In genomic region chr16:50598256-50598894, GRCh38 we compare ENCODE assay signal across 19 cellular contexts. TPM values are rescaled to one million over a fixed set of nuclear protein-coding genes. Genes with fewer than 3 reads are reported as not detected.
DNase-seq lines count a peak whose midpoint lies in the region; ATAC-seq and TF ChIP-seq lines count a peak whose summit lies in the region.
"Had no signal": no experiment of that assay in that cellular context is flagged by ENCODE, and none has a peak within 500 bp of the region (broad histone marks: within the 10 kb centered on the region; RNA-seq: fewer than 3 reads in every experiment).

No MANE protein-coding gene starts in this region.

- no peaks in the 10 kb centered on the region for H3K9me3 ChIP-seq in adrenal gland (replicated peaks in 1 of 3)
- H3K9me3 ChIP-seq in right cardiac atrium (ENCODE audit: control insufficient read depth, low read length), result no peaks in the 10 kb centered on the region
- H3K9me3 ChIP-seq in psoas muscle, result no peaks in the 10 kb centered on the region

- H3K4me1 Mint-ChIP-seq in osteocyte (ENCODE audit: unreplicated experiment), result peaks cover 9% of the 10 kb centered on the region
- H3K4me1 Mint-ChIP-seq in activated naive CD4-positive, alpha-beta T cell treated with anti-CD3 and anti-CD28 coated beads, Interleukin-2, amount 10 ng/mL, durations not matched to agents 7 days and 5 days, result peaks cover 18% of the 10 kb centered on the region

- intact Hi-C loops in adrenal gland (cut with DNase I), result no loop called here
- intact Hi-C loops in right cardiac atrium (cut with DNase I), result no loop called here
- intact Hi-C loops in psoas muscle (cut with DNase I), result loop anchor here (10.0 kb wide), 2 partner anchors 56 to 206 kb away; no protein-coding TSS in a partner anchor

- H3K36me3 Mint-ChIP-seq in osteocyte (ENCODE audit: unreplicated experiment), result no peaks in the 10 kb centered on the region
- no peaks in the 10 kb centered on the region for H3K36me3 Mint-ChIP-seq in activated naive CD4-positive, alpha-beta T cell treated with anti-CD3 and anti-CD28 coated beads, Interleukin-2, amount 10 ng/mL, durations not matched to agents 7 days and 5 days

- TF ChIP-seq POLR2A in adrenal gland (IDR thresholded peaks at IDR 0.05), result no peak

- no peak overlapping the region for H3K27ac Mint-ChIP-seq in osteocyte (ENCODE audit: unreplicated experiment)
- H3K27ac Mint-ChIP-seq in activated naive CD4-positive, alpha-beta T cell treated with anti-CD3 and anti-CD28 coated beads, Interleukin-2, amount 10 ng/mL, durations not matched to agents 7 days and 5 days, result no peak overlapping the region
- H3K27ac Mint-ChIP-seq: activated CD4-positive, alpha-beta T cell treated with anti-CD3 and anti-CD28 coated beads, Interleukin-2, amount 10 ng/mL, durations not matched to agents 24 days and 14 days had no signal

- CTCF ChIA-PET in activated naive CD4-positive, alpha-beta T cell treated with anti-CD3 and anti-CD28 coated beads, Interleukin-2, amount 10 ng/mL, durations not matched to agents 7 days and 5 days (lab: Charles Lee), result no interaction called here

- H3K4me3 ChIP-seq in adrenal gland (no peak overlapping the region), right cardiac atrium (ENCODE audit: low read length) (no peak overlapping the region), psoas muscle (no peak overlapping the region)

- H3K36me3 ChIP-seq in adrenal gland (replicated peaks in 1 of 2) (no peaks in the 10 kb centered on the region), psoas muscle (ENCODE audit: insufficient read depth in 1 of 2, low read depth in 1 of 2) (no peaks in the 10 kb centered on the region)

- peak; percentile 72 to 82 for ATAC-seq in right cardiac atrium
- ATAC-seq in psoas muscle, result peak; percentile 75 to 81 (median 80)
- ATAC-seq: activated naive CD8-positive, alpha-beta T cell treated with anti-CD3 and anti-CD28 coated beads, Interleukin-2, amount 50 U/mL, for 24 hours; foreskin keratinocyte; stimulated activated naive CD8-positive, alpha-beta T cell treated with anti-CD3 and anti-CD28 coated beads, Interleukin-15, amount 100 ng/mL, for 72 hours had no signal

- H3K27me3 Mint-ChIP-seq in osteocyte (ENCODE audit: unreplicated experiment), result peaks cover 8% of the 10 kb centered on the region
- peaks cover 19% of the 10 kb centered on the region for H3K27me3 Mint-ChIP-seq in activated naive CD4-positive, alpha-beta T cell treated with anti-CD3 and anti-CD28 coated beads, Interleukin-2, amount 10 ng/mL, durations not matched to agents 7 days and 5 days
- H3K27me3 Mint-ChIP-seq: activated CD4-positive, alpha-beta T cell treated with anti-CD3 and anti-CD28 coated beads, Interleukin-2, amount 10 ng/mL, durations not matched to agents 24 days and 14 days; activated naive CD8-positive, alpha-beta T cell treated with anti-CD3 and anti-CD28 coated beads, Interleukin-2, amount 50 U/mL, for 24 hours; stimulated activated naive CD8-positive, alpha-beta T cell treated with anti-CD3 and anti-CD28 coated beads, Interleukin-15, amount 100 ng/mL, for 72 hours had no signal

- no peaks in the 10 kb centered on the region for H3K9me3 Mint-ChIP-seq in osteocyte (ENCODE audit: unreplicated experiment)
- no peaks in the 10 kb centered on the region for H3K9me3 Mint-ChIP-seq in activated naive CD4-positive, alpha-beta T cell treated with anti-CD3 and anti-CD28 coated beads, Interleukin-2, amount 10 ng/mL, durations not matched to agents 7 days and 5 days
- H3K9me3 Mint-ChIP-seq: activated CD4-positive, alpha-beta T cell treated with anti-CD3 and anti-CD28 coated beads, Interleukin-2, amount 10 ng/mL, durations not matched to agents 24 days and 14 days; activated naive CD8-positive, alpha-beta T cell treated with anti-CD3 and anti-CD28 coated beads, Interleukin-2, amount 50 U/mL, for 24 hours; stimulated activated naive CD8-positive, alpha-beta T cell treated with anti-CD3 and anti-CD28 coated beads, Interleukin-15, amount 100 ng/mL, for 72 hours had no signal

- peak overlapping the region in 1 of 5 donors; percentile 21 for H3K27ac ChIP-seq in adrenal gland
- H3K27ac ChIP-seq in right cardiac atrium (ENCODE audit: low read length), result no peak overlapping the region
- H3K27ac ChIP-seq in psoas muscle, result no peak overlapping the region
- H3K27ac ChIP-seq: C4-2B, foreskin keratinocyte had no signal

- H3K4me1 ChIP-seq in adrenal gland (replicated peaks in 1 of 2) (peaks cover 0 to 9% of the 10 kb centered on the region in 2 donors), right cardiac atrium (ENCODE audit: control insufficient read depth, insufficient read depth, low read length) (peaks cover 4% of the 10 kb centered on the region), psoas muscle (no peaks in the 10 kb centered on the region)
- H3K4me1 ChIP-seq: foreskin keratinocyte had no signal

- H3K4me3 Mint-ChIP-seq in osteocyte (ENCODE audit: unreplicated experiment), result no peak overlapping the region
- H3K4me3 Mint-ChIP-seq in activated naive CD4-positive, alpha-beta T cell treated with anti-CD3 and anti-CD28 coated beads, Interleukin-2, amount 10 ng/mL, durations not matched to agents 7 days and 5 days, result no peak overlapping the region
- H3K4me3 Mint-ChIP-seq: activated CD4-positive, alpha-beta T cell treated with anti-CD3 and anti-CD28 coated beads, Interleukin-2, amount 10 ng/mL, durations not matched to agents 24 days and 14 days; activated naive CD8-positive, alpha-beta T cell treated with anti-CD3 and anti-CD28 coated beads, Interleukin-2, amount 50 U/mL, for 24 hours; stimulated activated naive CD8-positive, alpha-beta T cell treated with anti-CD3 and anti-CD28 coated beads, Interleukin-15, amount 100 ng/mL, for 72 hours had no signal

- 66 to 87% (median 72%) methylated on average over 5 to 15 of the region's 15 CpGs for WGBS in adrenal gland, 4 donors
- WGBS in right cardiac atrium, result 64% methylated on average over 15 of the region's 15 CpGs
- WGBS in psoas muscle, 3 donors, result 48 to 50% (median 49%) methylated on average over 15 of the region's 15 CpGs

- TF ChIP-seq CTCF in adrenal gland (IDR thresholded peaks at IDR 0.05) (no peak), psoas muscle (IDR thresholded peaks at IDR 0.05) (no peak), osteocyte (IDR thresholded peaks at IDR 0.05) (no peak)

- no peaks in the 10 kb centered on the region for H3K27me3 ChIP-seq in adrenal gland
- H3K27me3 ChIP-seq in right cardiac atrium (ENCODE audit: control insufficient read depth, insufficient read depth), result no peaks in the 10 kb centered on the region
- no peaks in the 10 kb centered on the region for H3K27me3 ChIP-seq in psoas muscle (ENCODE audit: insufficient read depth in 3 of 3, low read length in 2 of 3)
- H3K27me3 ChIP-seq: foreskin keratinocyte had no signal

- peak; percentile 56 for DNase-seq in Ammon's horn (ENCODE audit: low spot score)
- peak; percentile 30 to 89 (median 72) for DNase-seq in adrenal gland
- DNase-seq in right cardiac atrium, result peak; percentile 62 to 89 (median 86)
- peak; percentile 56 to 73 for DNase-seq in psoas muscle
- DNase-seq in osteocyte (ENCODE audit: extremely low spot score, unreplicated experiment), result no peak
- no peak for DNase-seq in NOMO-1 treated with DMSO at 0.1 percent for 48 hours (lab: John Stamatoyannopoulos, UW; ENCODE audit: unreplicated experiment)
- no peak for DNase-seq in activated naive CD4-positive, alpha-beta T cell treated with anti-CD3 and anti-CD28 coated beads, Interleukin-2, amount 10 ng/mL, durations not matched to agents 7 days and 5 days
- no peak for DNase-seq in amniotic stem cell (lab: John Stamatoyannopoulos, UW)
- DNase-seq: activated CD4-positive, alpha-beta T cell treated with anti-CD3 and anti-CD28 coated beads, Interleukin-2, amount 10 ng/mL, durations not matched to agents 24 days and 14 days; activated naive CD8-positive, alpha-beta T cell treated with anti-CD3 and anti-CD28 coated beads, Interleukin-2, amount 50 U/mL, for 24 hours; dermis blood vessel endothelial cell; DMS53; foreskin keratinocyte; NCI-H1436 treated with DMSO at 0.1 percent for 48 hours; NCI-H345; NK-92 treated with Interleukin-12 subunit alpha and Interleukin-12 subunit beta, amount 100 ng/mL, for 24 hours; stimulated activated CD4-positive, alpha-beta T cell treated with anti-CD3 and anti-CD28 coated beads, Interleukin-1b, Interleukin-23, amount 100 ng/mL, for 48 hours; stimulated activated naive CD8-positive, alpha-beta T cell treated with anti-CD3 and anti-CD28 coated beads, Interleukin-15, amount 100 ng/mL, for 72 hours had no signal

RNA-seq across cellular contexts. Expression of gene NKD1, which starts 50.2 kb away (rescaled TPM):
- 1 to 10 TPM; 1.6 to 8.9 (median 7.2) TPM for total RNA-seq in adrenal gland
- polyA plus RNA-seq in adrenal gland, result 1 to 10 TPM in 2 of 3 donors, under 1 TPM in 1; 0.84 to 1.8 (median 1.2) TPM
- 1 to 10 TPM; 1.1 to 3.2 (median 2.1) TPM for total RNA-seq in right cardiac atrium
- 0.68 TPM for polyA plus RNA-seq in right cardiac atrium
- under 1 TPM; 0.22 to 0.45 (median 0.34) TPM for total RNA-seq in psoas muscle
- polyA plus RNA-seq in psoas muscle, result under 1 TPM; 0.04 to 0.16 (median 0.08) TPM
- 0.43 and 0.63 TPM in 2 replicates for total RNA-seq in osteocyte
- total RNA-seq: dermis blood vessel endothelial cell had no signal

Comparison
In these comparisons a context has a peak if more than half of its experiments do, and no peak if none do; other contexts are left out.
1. DNase-seq: peak in Ammon's horn (single experiment), adrenal gland (7 of 7), right cardiac atrium (3 of 3) and psoas muscle (2 of 2); none in osteocyte (single experiment), NOMO-1 treated with DMSO at 0.1 percent for 48 hours (single experiment), activated naive CD4-positive, alpha-beta T cell treated with anti-CD3 and anti-CD28 coated beads, Interleukin-2, amount 10 ng/mL, durations not matched to agents 7 days and 5 days (single experiment) and amniotic stem cell (single experiment).
2. intact Hi-C loops: an anchor here in psoas muscle (10.0 kb wide); none called in adrenal gland and right cardiac atrium.